ENCODE assay signal across 14 cellular contexts in genomic region chr20:48822178-48822577, GRCh38. TPM values are rescaled to one million over a fixed set of nuclear protein-coding genes. Genes with fewer than 3 reads are reported as not detected.
DNase-seq lines count a peak whose midpoint lies in the region; ATAC-seq, FAIRE-seq and TF ChIP-seq lines count a peak whose summit lies in the region.
"Had no signal": no experiment of that assay in that cellular context is flagged by ENCODE, and none has a peak within 500 bp of the region (broad histone marks: within the 10 kb centered on the region; RNA-seq: fewer than 3 reads in every experiment).

No MANE protein-coding gene starts in this region.

- H3K27ac ChIP-seq in MM.1S (ENCODE audit: low read length) (no peak overlapping the region), gastrocnemius medialis (peak overlapping the region in 3 of 4 donors; percentile 65 to 81 (median 68))

- H3K27me3 ChIP-seq in MM.1S (replicated peaks; ENCODE audit: insufficient read depth, low read length) (peaks cover 14% of the 10 kb centered on the region), gastrocnemius medialis (no peaks in the 10 kb centered on the region)

- no peak for FAIRE-seq in D721Med (lab: Jason Lieb, UNC)
- FAIRE-seq: A204.1, G401.6, keratinocyte had no signal

- no peak overlapping the region for H3K4me3 ChIP-seq in MM.1S (ENCODE audit: low read length)
- H3K4me3 ChIP-seq in gastrocnemius medialis: no peak overlapping the region

- H3K4me2 ChIP-seq in MM.1S (ENCODE audit: low read depth, low read length): 0 out of 2 replicates have a peak overlapping the region, but pooled peaks have one; percentile 67

- peak overlapping the region; percentile 71 for H3K27ac Mint-ChIP-seq in activated CD4-positive, alpha-beta T cell treated with anti-CD3 and anti-CD28 coated beads, Interleukin-2, amount 10 ng/mL, durations not matched to agents 24 days and 14 days
- peak overlapping the region; percentile 92 for H3K27ac Mint-ChIP-seq in activated naive CD8-positive, alpha-beta T cell treated with anti-CD3 and anti-CD28 coated beads, Interleukin-2, amount 10 ng/mL, durations not matched to agents 7 days and 5 days

- H2AFZ ChIP-seq in MM.1S (ENCODE audit: low read length): no peak overlapping the region

- TF ChIP-seq CTCF in MM.1S (IDR thresholded peaks at IDR 0.05; ENCODE audit: low read length): no peak
- no peak for TF ChIP-seq CTCF in gastrocnemius medialis (IDR thresholded peaks at IDR 0.05 in 4 of 5, conservative IDR thresholded peaks at IDR 0.05 in 1 of 5)
- TF ChIP-seq CTCF in D721Med (IDR thresholded peaks at IDR 0.05; ENCODE audit: insufficient read depth, missing control alignments): no peak

- H3K27me3 Mint-ChIP-seq in activated CD4-positive, alpha-beta T cell treated with anti-CD3 and anti-CD28 coated beads, Interleukin-2, amount 10 ng/mL, durations not matched to agents 24 days and 14 days: no peaks in the 10 kb centered on the region
- H3K27me3 Mint-ChIP-seq in activated naive CD8-positive, alpha-beta T cell treated with anti-CD3 and anti-CD28 coated beads, Interleukin-2, amount 10 ng/mL, durations not matched to agents 7 days and 5 days: no peaks in the 10 kb centered on the region

- H3K9me3 ChIP-seq in MM.1S (replicated peaks; ENCODE audit: insufficient read depth, low read length) (no peaks in the 10 kb centered on the region), gastrocnemius medialis (no peaks in the 10 kb centered on the region)

- peaks cover 13% of the 10 kb centered on the region for H3K4me1 ChIP-seq in MM.1S (ENCODE audit: low read length)
- peaks cover 15 to 31% of the 10 kb centered on the region in 2 donors for H3K4me1 ChIP-seq in gastrocnemius medialis

- H3K9me3 Mint-ChIP-seq in activated CD4-positive, alpha-beta T cell treated with anti-CD3 and anti-CD28 coated beads, Interleukin-2, amount 10 ng/mL, durations not matched to agents 24 days and 14 days: no peaks in the 10 kb centered on the region
- no peaks in the 10 kb centered on the region for H3K9me3 Mint-ChIP-seq in activated naive CD8-positive, alpha-beta T cell treated with anti-CD3 and anti-CD28 coated beads, Interleukin-2, amount 10 ng/mL, durations not matched to agents 7 days and 5 days

- H3K9ac ChIP-seq in MM.1S (ENCODE audit: low read length): no peak overlapping the region

- H3K4me3 Mint-ChIP-seq in activated CD4-positive, alpha-beta T cell treated with anti-CD3 and anti-CD28 coated beads, Interleukin-2, amount 10 ng/mL, durations not matched to agents 24 days and 14 days: peak overlapping the region; percentile 93
- peak overlapping the region; percentile 66 for H3K4me3 Mint-ChIP-seq in activated naive CD8-positive, alpha-beta T cell treated with anti-CD3 and anti-CD28 coated beads, Interleukin-2, amount 10 ng/mL, durations not matched to agents 7 days and 5 days

- DNase-seq in activated CD4-positive, alpha-beta T cell treated with anti-CD3 and anti-CD28 coated beads, Interleukin-2, amount 10 ng/mL, durations not matched to agents 24 days and 14 days: no peak
- no peak for DNase-seq in activated CD4-positive, alpha-beta T cell treated with anti-CD3 and anti-CD28 coated beads for 1 hour
- no peak for DNase-seq in MM.1S
- no peak for DNase-seq in activated naive CD8-positive, alpha-beta T cell treated with anti-CD3 and anti-CD28 coated beads, Interleukin-2, amount 10 ng/mL, durations not matched to agents 7 days and 5 days
- DNase-seq in gastrocnemius medialis: no peak
- no peak for DNase-seq in D721Med (ENCODE audit: insufficient read length, low spot score)
- DNase-seq in NCI-H2196 (lab: John Stamatoyannopoulos, UW; ENCODE audit: unreplicated experiment): no peak
- no peak for DNase-seq in NCI-H187 treated with DMSO at 0.1 percent for 48 hours (lab: John Stamatoyannopoulos, UW)
- DNase-seq: IMR-90, NCI-H1417, NCI-H446 had no signal

- ATAC-seq in activated naive CD8-positive, alpha-beta T cell treated with anti-CD3 and anti-CD28 coated beads, Interleukin-2, amount 10 ng/mL, durations not matched to agents 7 days and 5 days (ENCODE audit: low read depth): no peak
- no peak for ATAC-seq in gastrocnemius medialis

- no peaks in the 10 kb centered on the region for H3F3A ChIP-seq in MM.1S (ENCODE audit: insufficient read depth, low read length)

- peaks cover 85% of the 10 kb centered on the region for H3K4me1 Mint-ChIP-seq in activated CD4-positive, alpha-beta T cell treated with anti-CD3 and anti-CD28 coated beads, Interleukin-2, amount 10 ng/mL, durations not matched to agents 24 days and 14 days
- H3K4me1 Mint-ChIP-seq in activated naive CD8-positive, alpha-beta T cell treated with anti-CD3 and anti-CD28 coated beads, Interleukin-2, amount 10 ng/mL, durations not matched to agents 7 days and 5 days: peaks cover 76% of the 10 kb centered on the region

- TF ChIP-seq POLR2A in gastrocnemius medialis (IDR thresholded peaks at IDR 0.05): no peak

- POLR2A ChIA-PET in activated naive CD8-positive, alpha-beta T cell treated with anti-CD3 and anti-CD28 coated beads, Interleukin-2, amount 10 ng/mL, durations not matched to agents 7 days and 5 days (lab: Charles Lee): interaction anchor here (1.3 to 1.6 kb wide), 2 partner anchors 104 to 106 kb away, joined by 3 to 8 read pairs; no protein-coding TSS in a partner anchor

- H3K36me3 ChIP-seq in MM.1S (replicated peaks; ENCODE audit: insufficient read depth, low read length): no peaks in the 10 kb centered on the region
- H3K36me3 ChIP-seq in gastrocnemius medialis: no peaks in the 10 kb centered on the region

- no peaks in the 10 kb centered on the region for H3K9me2 ChIP-seq in MM.1S (replicated peaks; ENCODE audit: insufficient read depth, low read length)

- peaks cover 31% of the 10 kb centered on the region for H3K36me3 Mint-ChIP-seq in activated CD4-positive, alpha-beta T cell treated with anti-CD3 and anti-CD28 coated beads, Interleukin-2, amount 10 ng/mL, durations not matched to agents 24 days and 14 days (ENCODE audit: low read depth)
- peaks cover 42% of the 10 kb centered on the region for H3K36me3 Mint-ChIP-seq in activated naive CD8-positive, alpha-beta T cell treated with anti-CD3 and anti-CD28 coated beads, Interleukin-2, amount 10 ng/mL, durations not matched to agents 7 days and 5 days

- intact Hi-C loops in activated CD4-positive, alpha-beta T cell treated with anti-CD3 and anti-CD28 coated beads, Interleukin-2, amount 10 ng/mL, durations not matched to agents 24 days and 14 days (cut with micrococcal nuclease): loop anchor here (2.0 to 10.0 kb wide), 3 partner anchors 61 to 455 kb away; partner anchors contain the start of genes CSE1L and ZNFX1
- intact Hi-C loops in gastrocnemius medialis (cut with DNase I; ENCODE audit: low total_unique reads): loop anchor here (10.0 kb wide), 1 partner anchor 137 kb away; no protein-coding TSS in a partner anchor

- in situ Hi-C loops in gastrocnemius medialis (cut with MboI; ENCODE audit: low sequenced_read_pairs in 4 of 4): no loop called here

- no peaks in the 10 kb centered on the region for H4K20me1 ChIP-seq in MM.1S (ENCODE audit: insufficient read depth, low read length)

- no peaks in the 10 kb centered on the region for H3K79me2 ChIP-seq in MM.1S (ENCODE audit: low read length)

RNA-seq across cellular contexts. Expression of gene PREX1, which starts 5.6 kb away (rescaled TPM):
- 64.3 and 65.5 TPM in 2 replicates for total RNA-seq in activated CD4-positive, alpha-beta T cell treated with anti-CD3 and anti-CD28 coated beads, Interleukin-2, amount 10 ng/mL, durations not matched to agents 24 days and 14 days
- 100 to 1,000 TPM; 142 to 147 TPM for total RNA-seq in activated naive CD8-positive, alpha-beta T cell treated with anti-CD3 and anti-CD28 coated beads, Interleukin-2, amount 10 ng/mL, durations not matched to agents 7 days and 5 days
- total RNA-seq in gastrocnemius medialis: 10 to 100 TPM in 1 of 4 donors, 1 to 10 TPM in 3; 7.5 to 10.9 (median 9.1) TPM
